8 cellular contexts compared by ENCODE assay signal in the genomic region with DNA sequence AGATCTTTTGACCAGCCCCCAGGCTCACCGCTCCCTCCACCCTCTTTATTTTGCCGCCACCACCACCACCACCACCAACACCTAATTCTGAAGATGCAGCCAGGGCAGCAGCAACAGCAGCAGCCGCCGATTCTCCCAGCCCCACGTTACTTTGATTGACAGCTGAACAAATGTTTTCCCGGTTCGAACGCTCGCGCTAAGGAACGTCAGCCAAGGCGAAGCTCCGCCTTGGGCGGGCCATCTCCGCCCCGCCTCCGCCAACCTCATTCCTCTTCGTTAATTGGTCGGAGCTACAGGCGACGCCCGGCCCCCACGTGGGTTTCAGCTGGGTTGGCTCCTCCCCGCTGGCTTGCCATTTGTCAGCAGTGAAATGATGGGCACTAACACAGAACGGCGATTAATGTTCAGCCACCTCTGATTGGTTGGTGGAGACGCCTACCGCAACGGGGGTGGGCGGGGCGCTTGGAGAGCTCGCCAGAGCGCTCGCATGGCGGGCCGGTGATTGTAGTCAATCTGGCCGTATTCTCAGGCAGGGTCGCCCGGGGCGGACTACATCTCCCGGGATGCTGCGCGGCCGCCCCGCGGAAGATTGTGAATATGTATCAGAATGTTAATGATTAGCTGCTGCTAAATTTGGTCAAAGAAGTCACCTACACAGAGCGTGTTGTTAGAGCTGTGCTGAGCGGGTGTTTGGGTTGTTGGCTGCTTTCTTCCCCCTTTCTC. TPM values are rescaled to one million over a fixed set of nuclear protein-coding genes. Genes with fewer than 3 reads are reported as not detected.
A peak's percentile ranks its signal among the peaks of the same experiment; 100 is the strongest.
DNase-seq lines count a peak whose midpoint lies in the region; ATAC-seq and TF ChIP-seq lines count a peak whose summit lies in the region.

A gene (plus strand): TSS at position 657 of the 723 bp plus-strand sequence. CDS start 826 bp downstream, outside the sequence.

- no peak for TF ChIP-seq EP300 in gastroesophageal sphincter (IDR thresholded peaks at IDR 0.05)

- peak within 1 kb of the TSS; percentile 98 for H3K18ac ChIP-seq in neuronal stem cell (ENCODE audit: low read length)

- H3K36me3 Mint-ChIP-seq in HFFc6 (ENCODE audit: low read depth), result peaks cover 30% of the 10 kb centered on the region

- peaks cover 1% of the 10 kb centered on the region for H3K27me3 ChIP-seq in gastroesophageal sphincter
- peaks cover 0 to 4% (median 0%) of the 10 kb centered on the region in 3 experiments for H3K27me3 ChIP-seq in neuronal stem cell (ENCODE audit: control insufficient read depth in 3 of 3, insufficient read depth in 3 of 3, low read depth in 1 of 3, low read length in 3 of 3)
- peaks cover 0 to 8% (median 6%) of the 10 kb centered on the region in 5 donors for H3K27me3 ChIP-seq in subcutaneous abdominal adipose tissue (ENCODE audit: control insufficient read depth in 5 of 5, insufficient read depth in 4 of 5, low read length in 5 of 5)

- no peak within 1 kb of the TSS for H4K91ac ChIP-seq in neuronal stem cell (ENCODE audit: low read depth, low read length, poor library complexity)

- peak; percentile 97 for ATAC-seq in gastroesophageal sphincter

- no peaks in the 10 kb centered on the region for H3K79me1 ChIP-seq in neuronal stem cell (ENCODE audit: low read depth, low read length)

- peak within 1 kb of the TSS; percentile 97 for H2BK5ac ChIP-seq in neuronal stem cell (ENCODE audit: low read length)

- H3K9me3 ChIP-seq in SK-N-MC (ENCODE audit: low read depth, low read length) (no peaks in the 10 kb centered on the region), gastroesophageal sphincter (peaks cover 0 to 7% (median 0%) of the 10 kb centered on the region in 3 donors), neuronal stem cell (replicated peaks in 1 of 2; ENCODE audit: control insufficient read depth in 2 of 2, insufficient read depth in 1 of 2, low read depth in 1 of 2, low read length in 2 of 2) (peaks cover 0 to 13% of the 10 kb centered on the region in 2 donors), subcutaneous abdominal adipose tissue (ENCODE audit: control insufficient read depth in 5 of 5, low read length in 5 of 5) (peaks cover 0 to 3% (median 0%) of the 10 kb centered on the region in 5 donors)

- H3K4me1 Mint-ChIP-seq in HFFc6 (ENCODE audit: low read depth), result peaks cover 20% of the 10 kb centered on the region

- TF ChIP-seq CTCF in HFFc6 (IDR thresholded peaks at IDR 0.05) (no peak), gastroesophageal sphincter (IDR thresholded peaks at IDR 0.05) (peak in 1 of 4 experiments; percentile 11)

- peak within 1 kb of the TSS; percentile 91 for H2AK5ac ChIP-seq in neuronal stem cell (ENCODE audit: low read depth, low read length)

- peak within 1 kb of the TSS; percentile 86 for H3K14ac ChIP-seq in neuronal stem cell (ENCODE audit: low read length)

- peak within 1 kb of the TSS; percentile 32 for H2BK12ac ChIP-seq in neuronal stem cell (ENCODE audit: low read length)

- H3K4me2 ChIP-seq in neuronal stem cell (ENCODE audit: insufficient read depth, low read length, poor library complexity, severe bottlenecking), result peak within 1 kb of the TSS; percentile 89

- DNase-seq in GM04503 (ENCODE audit: low read depth) (peak; percentile 98), HFFc6 (peak; percentile 100), NAMALWA (ENCODE audit: low spot score) (peak; percentile 100), SK-N-MC (ENCODE audit: low read depth, low spot score) (peak; percentile 98), neuronal stem cell (ENCODE audit: low spot score) (peak; percentile 100)
- peak; percentile 100 for DNase-seq in activated naive CD4-positive, alpha-beta T cell treated with anti-CD3 and anti-CD28 coated beads, Interleukin-2, amount 50 U/mL, for 16 hours

- H3K27ac Mint-ChIP-seq in HFFc6, result peak within 1 kb of the TSS; percentile 67

- H3K4ac ChIP-seq in neuronal stem cell (ENCODE audit: low read length), result peak within 1 kb of the TSS; percentile 87

- H3K36me3 ChIP-seq in SK-N-MC (ENCODE audit: insufficient read depth, low read length), result no peaks in the 10 kb centered on the region
- no peaks in the 10 kb centered on the region for H3K36me3 ChIP-seq in gastroesophageal sphincter
- peaks cover 2 to 28% of the 10 kb centered on the region in 2 donors for H3K36me3 ChIP-seq in neuronal stem cell (replicated peaks in 1 of 2; ENCODE audit: control insufficient read depth in 2 of 2, insufficient read depth in 2 of 2, low read length in 2 of 2)
- H3K36me3 ChIP-seq in subcutaneous abdominal adipose tissue (ENCODE audit: control insufficient read depth in 5 of 5, insufficient read depth in 5 of 5, low read length in 5 of 5), result no peaks in the 10 kb centered on the region

- TF ChIP-seq POLR2A in gastroesophageal sphincter (IDR thresholded peaks at IDR 0.05), result peak; percentile 81 to 88

- no peaks in the 10 kb centered on the region for H3K9me3 Mint-ChIP-seq in HFFc6

- H2AFZ ChIP-seq in neuronal stem cell (ENCODE audit: low read length), result peak within 1 kb of the TSS; percentile 93

- H3K27me3 Mint-ChIP-seq in HFFc6 (ENCODE audit: insufficient read depth), result no peaks in the 10 kb centered on the region; the same call in none of the 2 replicates

- peak within 1 kb of the TSS; percentile 47 for H3K23ac ChIP-seq in neuronal stem cell (ENCODE audit: low read depth, low read length, poor library complexity)

- H3K4me3 Mint-ChIP-seq in HFFc6, result peak within 1 kb of the TSS; percentile 91; the same call in 1 of the 2 replicates

- WGBS in gastroesophageal sphincter (ENCODE audit: low coverage in 1 of 2), 2 donors, result 0 to 1% methylated on average over 10 to 21 of the region's 48 CpGs
- no CpG with 5 or more reads among the region's 48 CpGs for WGBS in neuronal stem cell (ENCODE audit: extremely low coverage in 2 of 2, insufficient read length in 2 of 2, insufficient replicate concordance in 1 of 2), 2 donors

- H3K9ac ChIP-seq in SK-N-MC (ENCODE audit: insufficient read length) (no peak within 1 kb of the TSS), neuronal stem cell (ENCODE audit: low read depth, low read length, poor library complexity) (peak within 1 kb of the TSS; percentile 89), subcutaneous abdominal adipose tissue (ENCODE audit: low read length in 5 of 5) (peak within 1 kb of the TSS; percentile 69 to 80 (median 73))

- peaks cover 0 to 39% (median 5%) of the 10 kb centered on the region in 3 donors for H3K4me1 ChIP-seq in gastroesophageal sphincter
- peaks cover 2 to 9% of the 10 kb centered on the region in 2 donors for H3K4me1 ChIP-seq in neuronal stem cell (ENCODE audit: control insufficient read depth in 2 of 2, insufficient read depth in 1 of 2, low read depth in 1 of 2, low read length in 2 of 2)
- peaks cover 0 to 33% (median 21%) of the 10 kb centered on the region in 5 donors for H3K4me1 ChIP-seq in subcutaneous abdominal adipose tissue (ENCODE audit: control insufficient read depth in 5 of 5, insufficient read depth in 5 of 5, low read length in 5 of 5)

- H3K4me3 ChIP-seq in SK-N-MC, result peak within 1 kb of the TSS; percentile 80
- peak within 1 kb of the TSS; percentile 94 to 95 for H3K4me3 ChIP-seq in gastroesophageal sphincter
- H3K4me3 ChIP-seq in neuronal stem cell (ENCODE audit: low read length in 2 of 2), result peak within 1 kb of the TSS; percentile 67 to 93
- peak within 1 kb of the TSS; percentile 75 to 88 (median 83) for H3K4me3 ChIP-seq in subcutaneous abdominal adipose tissue (ENCODE audit: low read depth in 1 of 5, low read length in 5 of 5)

- H4K8ac ChIP-seq in neuronal stem cell (ENCODE audit: low read depth, low read length), result no peak within 1 kb of the TSS

- H2BK120ac ChIP-seq in neuronal stem cell (ENCODE audit: low read depth, low read length), result peak within 1 kb of the TSS; percentile 97

- H3K27ac ChIP-seq in SK-N-MC (no peak within 1 kb of the TSS), gastroesophageal sphincter (peak within 1 kb of the TSS; percentile 86 to 98 (median 94)), neuronal stem cell (replicated peaks; ENCODE audit: low read length) (peak within 1 kb of the TSS; percentile 87), subcutaneous abdominal adipose tissue (ENCODE audit: low read depth, low read length) (peak within 1 kb of the TSS; percentile 91)

- no peak within 1 kb of the TSS for H2BK15ac ChIP-seq in neuronal stem cell (ENCODE audit: low read length)

RNA-seq across cellular contexts. Expression of the gene that starts here (rescaled TPM):
- total RNA-seq in HFFc6 (2021; fragmentation: NEBNext Ultra II Directional; extraction: Animal tissue kit (Norgen Biotek cat#: 25700)), result 100 to 1,000 TPM; 126 to 186 (median 139) TPM
- 10 to 100 TPM; 30.5 to 66.2 (median 46.4) TPM for total RNA-seq in gastroesophageal sphincter
- 257 TPM for polyA plus RNA-seq in neuronal stem cell (2013, experiment 1 of 2)
- 256 TPM for polyA plus RNA-seq in neuronal stem cell (2013, experiment 2 of 2)
